27 cellular contexts compared by ENCODE assay signal in genomic region chr4:153384160-153384559, GRCh38. TPM values are rescaled to one million over a fixed set of nuclear protein-coding genes. Genes with fewer than 3 reads are reported as not detected.
"Had no signal": no experiment of that assay in that cellular context is flagged by ENCODE, and none has a peak within 500 bp of the region (broad histone marks: within the 10 kb centered on the region; RNA-seq: fewer than 3 reads in every experiment).

No MANE protein-coding gene starts in this region.

- H3K36me3 ChIP-seq: esophagus squamous epithelium, gastrocnemius medialis, heart right ventricle, lower lobe of right lung had no signal

- FAIRE-seq: colon, islet of Langerhans, kidney had no signal

- H3K4me1 ChIP-seq: esophagus squamous epithelium, lower lobe of right lung had no signal

- H3K27ac ChIP-seq: coronary artery, dorsolateral prefrontal cortex, epithelial cell of prostate, esophagus squamous epithelium, gastrocnemius medialis, heart right ventricle, lower lobe of right lung had no signal

- ATAC-seq: esophagus mucosa, gastrocnemius medialis, heart right ventricle, left colon, left lobe of liver, left ventricle myocardium superior, lower lobe of right lung, mucosa of descending colon had no signal

- DNase-seq: dorsolateral prefrontal cortex; effector CD4-positive, alpha-beta T cell; effector memory CD4-positive, alpha-beta T cell; erythroblast; esophagus squamous epithelium; foreskin fibroblast; foreskin melanocyte; gastrocnemius medialis; glutamatergic neuron; head of caudate nucleus; heart right ventricle; hippocampal formation; kidney; kidney glomerular epithelial cell; left colon; left ventricle myocardium superior; lower lobe of right lung; mesenchymal stem cell; mucosa of descending colon; naive B cell had no signal

- H3K27me3 ChIP-seq: dorsolateral prefrontal cortex, esophagus squamous epithelium, gastrocnemius medialis, heart right ventricle had no signal

- H3K4me3 ChIP-seq: coronary artery, dorsolateral prefrontal cortex, esophagus squamous epithelium, gastrocnemius medialis, heart right ventricle, lower lobe of right lung, mucosa of descending colon had no signal

- H3K9me3 ChIP-seq: esophagus squamous epithelium, gastrocnemius medialis, heart right ventricle, lower lobe of right lung, mucosa of descending colon had no signal

RNA-seq across cellular contexts. Expression of gene MND1, which starts 39.7 kb away (rescaled TPM):
- total RNA-seq: left lobe of liver, left ventricle myocardium superior, mesenteric fat pad had no signal
